Comparison of ENCODE assay signal across 8 cellular contexts in genomic region chr22:37747090-37747714, GRCh38. TPM values are rescaled to one million over a fixed set of nuclear protein-coding genes. Genes with fewer than 3 reads are reported as not detected.
DNase-seq lines count a peak whose midpoint lies in the region; ATAC-seq, FAIRE-seq and TF ChIP-seq lines count a peak whose summit lies in the region.

No MANE protein-coding gene starts in this region.

- peaks cover 23 to 33% (median 30%) of the 10 kb centered on the region in 3 donors for H3K4me1 Mint-ChIP-seq in naive B cell

- no peaks in the 10 kb centered on the region for H3K27me3 Mint-ChIP-seq in naive B cell

- H3K9ac ChIP-seq in endothelial cell of umbilical vein (replicated peaks; ENCODE audit: extremely low read depth, insufficient read depth, low read length): peak overlapping the region; percentile 92

- H3K27ac ChIP-seq in RWPE1: peak overlapping the region; percentile 95
- peak overlapping the region; percentile 89 for H3K27ac ChIP-seq in endothelial cell of umbilical vein (ENCODE audit: insufficient read depth, low read depth, low read length)

- POLR2A ChIA-PET in RWPE1 (lab: Yijun Ruan, JAX; ENCODE audit: low non-redundant PET) (interaction anchor here (0.6 kb wide), 1 partner anchor 59 kb away, joined by 3 read pairs; no protein-coding TSS in a partner anchor), endothelial cell of umbilical vein (lab: Charles Lee) (interaction anchor here (1.1 kb wide), 1 partner anchor 14 kb away, joined by 3 read pairs; no protein-coding TSS in a partner anchor)

- H3K9me3 Mint-ChIP-seq in naive B cell: no peaks in the 10 kb centered on the region

- no peak overlapping the region for H2AFZ ChIP-seq in endothelial cell of umbilical vein (ENCODE audit: low read depth, low read length)

- H3K4me3 ChIP-seq in endothelial cell of umbilical vein (replicated peaks in 1 of 3; ENCODE audit: insufficient read depth in 1 of 3, low read depth in 1 of 3, low read length in 3 of 3): peak overlapping the region; percentile 63 to 82 (median 77)

- intact Hi-C loops in endothelial cell of umbilical vein (cut with micrococcal nuclease): loop anchor here (1.0 to 5.0 kb wide), 2 partner anchors 51 to 140 kb away; partner anchors contain the start of gene GGA1

- no peaks in the 10 kb centered on the region for H4K20me1 ChIP-seq in endothelial cell of umbilical vein (replicated peaks; ENCODE audit: control insufficient read depth, extremely low read depth, insufficient read depth, low read length)

- H3K9me1 ChIP-seq in endothelial cell of umbilical vein (replicated peaks; ENCODE audit: control insufficient read depth, extremely low read depth, insufficient read depth, low read length): no peaks in the 10 kb centered on the region

- TF ChIP-seq CTCF in RWPE1 (conservative IDR thresholded peaks at IDR 0.05; ENCODE audit: low read depth): no peak
- TF ChIP-seq CTCF in endothelial cell of umbilical vein (IDR thresholded peaks at IDR 0.05; ENCODE audit: extremely low read depth in 1 of 2, insufficient read depth in 1 of 2, low read depth in 1 of 2, low read length in 2 of 2): no peak

- ATAC-seq in naive B cell (ENCODE audit: low read depth in 2 of 2) (no peak), GM18907 (IDR thresholded peaks at IDR 0.05; ENCODE audit: unreplicated experiment) (no peak), GM19351 (IDR thresholded peaks at IDR 0.05; ENCODE audit: unreplicated experiment) (no peak)

- H3K36me3 Mint-ChIP-seq in naive B cell: no peaks in the 10 kb centered on the region

- peaks cover 54% of the 10 kb centered on the region for H3K79me2 ChIP-seq in endothelial cell of umbilical vein (ENCODE audit: control insufficient read depth, insufficient read depth, low read length)

- H3K27me3 ChIP-seq in endothelial cell of umbilical vein (ENCODE audit: control insufficient read depth in 2 of 2, insufficient read depth in 2 of 2, low read length in 2 of 2): no peaks in the 10 kb centered on the region

- peaks cover 0 to 3% of the 10 kb centered on the region in 2 experiments for H3K36me3 ChIP-seq in endothelial cell of umbilical vein (ENCODE audit: control insufficient read depth in 2 of 2, extremely low read depth in 1 of 2, insufficient read depth in 2 of 2, low read length in 2 of 2)

- peak overlapping the region; percentile 79 to 97 (median 90) for H3K4me3 Mint-ChIP-seq in naive B cell

- dilution Hi-C loops in endothelial cell of umbilical vein (cut with MboI; ENCODE audit: extremely low pct_ligation_motif_present, low sequenced_read_pairs): no loop called here

- DNase-seq in EH (ENCODE audit: low read depth): peak; percentile 81
- no peak for DNase-seq in RWPE1 (ENCODE audit: low spot score)
- DNase-seq in endothelial cell of umbilical vein (ENCODE audit: low read depth, low spot score): peak; percentile 64
- no peak for DNase-seq in naive B cell
- DNase-seq in HPDE6-E6E7 (ENCODE audit: extremely low spot score): no peak
- no peak for DNase-seq in NCI-H2171 treated with DMSO at 0.1 percent for 48 hours (lab: John Stamatoyannopoulos, UW)

- H3K9me3 ChIP-seq in endothelial cell of umbilical vein (replicated peaks; ENCODE audit: control insufficient read depth, insufficient read depth, low read length): no peaks in the 10 kb centered on the region

- TF ChIP-seq POLR2A in endothelial cell of umbilical vein (IDR thresholded peaks at IDR 0.05; ENCODE audit: low read depth, low read length): peak; percentile 77

- peaks cover 61% of the 10 kb centered on the region for H3K4me1 ChIP-seq in endothelial cell of umbilical vein (ENCODE audit: control insufficient read depth, extremely low read depth, insufficient read depth, low read length)

- H3K4me2 ChIP-seq in endothelial cell of umbilical vein (ENCODE audit: insufficient read depth, low read length): peak overlapping the region; percentile 84

- CTCF ChIA-PET in RWPE1 (lab: Yijun Ruan, JAX): interaction anchor here (1.1 kb wide), 1 partner anchor 104 kb away, joined by 5 read pairs; no protein-coding TSS in a partner anchor
- CTCF ChIA-PET in endothelial cell of umbilical vein (lab: Charles Lee): interaction anchor here (0.7 to 1.7 kb wide), 7 partner anchors 12 to 114 kb away, joined by 3 to 5 read pairs (median 4); no protein-coding TSS in a partner anchor

- peak; percentile 93 for FAIRE-seq in endothelial cell of umbilical vein (lab: Jason Lieb, UNC)

- TSS peak; percentile 46 for BruUV-seq in endothelial cell of umbilical vein (replicated peaks; lab: Mats Ljungman, UMichigan)

- peak overlapping the region in 4 of 6 donors; percentile 44 to 94 (median 74) for H3K27ac Mint-ChIP-seq in naive B cell

TF ChIP-seq in endothelial cell of umbilical vein, 7 proteins besides CTCF, POLR2A, EP300 and RAD21:
- no peak for TF ChIP-seq JUN (IDR thresholded peaks at IDR 0.05; ENCODE audit: borderline replicate concordance, insufficient read depth, insufficient read length, low read depth)
- TF ChIP-seq FOS (IDR thresholded peaks at IDR 0.05; ENCODE audit: borderline replicate concordance, insufficient read depth, low read length): peak; percentile 62
- TF ChIP-seq POLR2AphosphoS5 (IDR thresholded peaks at IDR 0.05; ENCODE audit: insufficient read depth, low read depth, low read length): peak; percentile 68
- no peak for TF ChIP-seq MAX (IDR thresholded peaks at IDR 0.05; ENCODE audit: insufficient read depth, insufficient read length)
- TF ChIP-seq GATA2 (IDR thresholded peaks at IDR 0.05; ENCODE audit: insufficient read depth, insufficient read length, low read depth, low read length): no peak
- TF ChIP-seq MYC (IDR thresholded peaks at IDR 0.05; ENCODE audit: low read depth, low read length): no peak

RNA-seq across cellular contexts. Expression of gene TRIOBP, which starts 50.4 kb away (rescaled TPM):
- total RNA-seq in endothelial cell of umbilical vein: 104 TPM in 2 replicates
- polyA plus RNA-seq in endothelial cell of umbilical vein: 53.8 and 60.6 TPM in 2 replicates
- polyA plus RNA-seq in endothelial cell of umbilical vein (2011; cell fraction: cytosol; rRNA removed): 63.6 and 79.0 TPM in 2 replicates
- 47.6 and 54.0 TPM in 2 replicates for polyA plus RNA-seq in endothelial cell of umbilical vein (2011; cell fraction: nucleus; rRNA removed)
- polyA plus RNA-seq in endothelial cell of umbilical vein (2012): 54.5 and 57.2 TPM in 2 replicates
- polyA minus RNA-seq in endothelial cell of umbilical vein: 107 and 137 TPM in 2 replicates
- 14.3 TPM for polyA minus RNA-seq in endothelial cell of umbilical vein (2011; cell fraction: cytosol; rRNA and poly(A)+ RNA removed)
- 37.7 and 39.5 TPM in 2 replicates for polyA minus RNA-seq in endothelial cell of umbilical vein (2011; cell fraction: nucleus; rRNA and poly(A)+ RNA removed)
- polyA plus RNA-seq in naive B cell (ENCODE audit: low read depth in 6 of 6): 10 to 100 TPM; 13.7 to 19.5 (median 16.2) TPM

Comparison
In these comparisons a context has a peak if more than half of its experiments do, and no peak if none do; other contexts are left out.
1. DNase-seq: peak in EH (single experiment) and endothelial cell of umbilical vein (single experiment); none in RWPE1 (single experiment), naive B cell (single experiment), HPDE6-E6E7 (single experiment) and NCI-H2171 treated with DMSO at 0.1 percent for 48 hours (single experiment).